ENCODE assay signal across 14 cellular contexts in genomic region chr10:125201791-125202622, GRCh38. TPM values are rescaled to one million over a fixed set of nuclear protein-coding genes. Genes with fewer than 3 reads are reported as not detected.
DNase-seq lines count a peak whose midpoint lies in the region; ATAC-seq, FAIRE-seq and TF ChIP-seq lines count a peak whose summit lies in the region.
"Had no signal": no experiment of that assay in that cellular context is flagged by ENCODE, and none has a peak within 500 bp of the region (broad histone marks: within the 10 kb centered on the region; RNA-seq: fewer than 3 reads in every experiment).

No MANE protein-coding gene starts in this region.

- H3K4me2 ChIP-seq in astrocyte (ENCODE audit: low read length) = no peak overlapping the region

- peaks cover 2% of the 10 kb centered on the region for H3K27me3 ChIP-seq in astrocyte (ENCODE audit: insufficient read depth, low read length)
- peaks cover 0 to 20% (median 0%) of the 10 kb centered on the region in 7 donors for H3K27me3 ChIP-seq in spleen (replicated peaks in 1 of 7)
- H3K27me3 ChIP-seq in left lung = no peaks in the 10 kb centered on the region

- H3K27ac Mint-ChIP-seq in astrocyte (ENCODE audit: unreplicated experiment) = peak overlapping the region; percentile 34
- H3K27ac Mint-ChIP-seq: activated naive CD4-positive, alpha-beta T cell treated with anti-CD3 and anti-CD28 coated beads, Interleukin-2, amount 50 U/mL, for 24 hours; activated T-cell treated with anti-CD3 and anti-CD28 coated beads, Interleukin-2, amount 50 U/mL, for 72 hours; stimulated activated memory B cell treated with anti-CD40 and anti-IgM and Interleukin-4, amounts not matched to agents 10 μg/mL and 1 μg/mL and 100 μg/mL, for 72 hours had no signal

- H3K79me2 ChIP-seq in astrocyte (ENCODE audit: insufficient read depth, low read length) = no peaks in the 10 kb centered on the region

- no peak overlapping the region for H3K9ac ChIP-seq in astrocyte (ENCODE audit: low read length)

- H3K27ac ChIP-seq in astrocyte (ENCODE audit: low read depth, low read length) (no peak overlapping the region), spleen (no peak overlapping the region), left lung (no peak overlapping the region)

- no peaks in the 10 kb centered on the region for H4K20me1 ChIP-seq in astrocyte (ENCODE audit: insufficient read depth, low read length)

- WGBS in spleen, 5 donors = 79 to 93% (median 85%) methylated on average over 8 to 10 of the region's 10 CpGs

- H3K27me3 Mint-ChIP-seq in astrocyte (ENCODE audit: low read depth, unreplicated experiment) = peaks cover 23% of the 10 kb centered on the region

- no peaks in the 10 kb centered on the region for H3K36me3 Mint-ChIP-seq in astrocyte (ENCODE audit: low read depth, unreplicated experiment)
- H3K36me3 Mint-ChIP-seq: activated naive CD4-positive, alpha-beta T cell treated with anti-CD3 and anti-CD28 coated beads, Interleukin-2, amount 50 U/mL, for 24 hours; stimulated activated memory B cell treated with anti-CD40 and anti-IgM and Interleukin-4, amounts not matched to agents 10 μg/mL and 1 μg/mL and 100 μg/mL, for 72 hours had no signal

- TF ChIP-seq CTCF in astrocyte (IDR thresholded peaks at IDR 0.05; ENCODE audit: insufficient read depth, low read depth, low read length) (no peak), spleen (IDR thresholded peaks at IDR 0.05 in 8 of 11, conservative IDR thresholded peaks at IDR 0.05 in 3 of 11) (no peak), left lung (IDR thresholded peaks at IDR 0.05) (no peak)

- no peak overlapping the region for H2AFZ ChIP-seq in astrocyte (ENCODE audit: low read depth, low read length)

- FAIRE-seq in astrocyte (lab: Jason Lieb, UNC) = no peak

- intact Hi-C loops in spleen (cut with DNase I; ENCODE audit: low total_unique reads) (no loop called here), left lung (cut with DNase I) (no loop called here)

- H3K9me3 Mint-ChIP-seq in astrocyte (ENCODE audit: unreplicated experiment) = no peaks in the 10 kb centered on the region
- H3K9me3 Mint-ChIP-seq: activated naive CD4-positive, alpha-beta T cell treated with anti-CD3 and anti-CD28 coated beads, Interleukin-2, amount 50 U/mL, for 24 hours; activated T-cell treated with anti-CD3 and anti-CD28 coated beads, Interleukin-2, amount 50 U/mL, for 72 hours; stimulated activated memory B cell treated with anti-CD40 and anti-IgM and Interleukin-4, amounts not matched to agents 10 μg/mL and 1 μg/mL and 100 μg/mL, for 72 hours had no signal

- no peak for DNase-seq in astrocyte (ENCODE audit: low read depth)
- peak; percentile 32 for DNase-seq in spleen
- DNase-seq in left lung = no peak
- DNase-seq in NCI-H2171 (lab: John Stamatoyannopoulos, UW) = no peak
- DNase-seq: NCI-H1694, NCI-H82, nucleus accumbens, right cardiac atrium had no signal

- peaks cover 6% of the 10 kb centered on the region for H3K4me1 ChIP-seq in astrocyte (ENCODE audit: insufficient read depth, low read length)
- no peaks in the 10 kb centered on the region for H3K4me1 ChIP-seq in spleen
- H3K4me1 ChIP-seq in left lung = no peaks in the 10 kb centered on the region

- H3K4me3 ChIP-seq in astrocyte (ENCODE audit: insufficient read depth, low read depth, low read length) (no peak overlapping the region), spleen (no peak overlapping the region), left lung (no peak overlapping the region)

- H3K4me1 Mint-ChIP-seq in astrocyte (ENCODE audit: low read depth, unreplicated experiment) = peaks cover 7% of the 10 kb centered on the region
- H3K4me1 Mint-ChIP-seq: activated naive CD4-positive, alpha-beta T cell treated with anti-CD3 and anti-CD28 coated beads, Interleukin-2, amount 50 U/mL, for 24 hours; stimulated activated memory B cell treated with anti-CD40 and anti-IgM and Interleukin-4, amounts not matched to agents 10 μg/mL and 1 μg/mL and 100 μg/mL, for 72 hours had no signal

- H3K36me3 ChIP-seq in astrocyte (ENCODE audit: insufficient read depth, low read length) (no peaks in the 10 kb centered on the region), spleen (no peaks in the 10 kb centered on the region), left lung (no peaks in the 10 kb centered on the region)

- no peak for TF ChIP-seq POLR2A in spleen (IDR thresholded peaks at IDR 0.05)

- no peak overlapping the region for H3K4me3 Mint-ChIP-seq in astrocyte (ENCODE audit: unreplicated experiment)
- H3K4me3 Mint-ChIP-seq: activated naive CD4-positive, alpha-beta T cell treated with anti-CD3 and anti-CD28 coated beads, Interleukin-2, amount 50 U/mL, for 24 hours; activated T-cell treated with anti-CD3 and anti-CD28 coated beads, Interleukin-2, amount 50 U/mL, for 72 hours; stimulated activated memory B cell treated with anti-CD40 and anti-IgM and Interleukin-4, amounts not matched to agents 10 μg/mL and 1 μg/mL and 100 μg/mL, for 72 hours had no signal

- peak; percentile 26 for ATAC-seq in GM18502 (IDR thresholded peaks at IDR 0.05; ENCODE audit: poor library complexity, unreplicated experiment)
- ATAC-seq in HG02588 (IDR thresholded peaks at IDR 0.05; ENCODE audit: unreplicated experiment) = peak; percentile 19
- no peak for ATAC-seq in left lung
- ATAC-seq in HG03139 (IDR thresholded peaks at IDR 0.05; ENCODE audit: unreplicated experiment) = no peak
- ATAC-seq: right cardiac atrium had no signal

- H3K9me3 ChIP-seq in astrocyte (ENCODE audit: insufficient read depth, low read depth, low read length) (no peaks in the 10 kb centered on the region), spleen (no peaks in the 10 kb centered on the region), left lung (no peaks in the 10 kb centered on the region)

RNA-seq across cellular contexts. Expression of gene CTBP2, which starts 41.6 kb away (rescaled TPM):
- total RNA-seq in astrocyte = 101 and 109 TPM in 2 replicates
- total RNA-seq in spleen = 10 to 100 TPM; 32.2 to 74.4 (median 52.0) TPM
- 10 to 100 TPM in 1 of 3 donors, 1 to 10 TPM in 2; 6.7 to 19.2 (median 7.0) TPM for polyA plus RNA-seq in spleen
- 10 to 100 TPM; 71.2 to 77.6 TPM for total RNA-seq in left lung

Comparison
In these comparisons a context has a peak if more than half of its experiments do, and no peak if none do; other contexts are left out.
1. ATAC-seq: peak in GM18502 (single experiment) and HG02588 (single experiment); none in left lung (single experiment) and HG03139 (single experiment).